15 cellular contexts compared by ENCODE assay signal in the genomic region with DNA sequence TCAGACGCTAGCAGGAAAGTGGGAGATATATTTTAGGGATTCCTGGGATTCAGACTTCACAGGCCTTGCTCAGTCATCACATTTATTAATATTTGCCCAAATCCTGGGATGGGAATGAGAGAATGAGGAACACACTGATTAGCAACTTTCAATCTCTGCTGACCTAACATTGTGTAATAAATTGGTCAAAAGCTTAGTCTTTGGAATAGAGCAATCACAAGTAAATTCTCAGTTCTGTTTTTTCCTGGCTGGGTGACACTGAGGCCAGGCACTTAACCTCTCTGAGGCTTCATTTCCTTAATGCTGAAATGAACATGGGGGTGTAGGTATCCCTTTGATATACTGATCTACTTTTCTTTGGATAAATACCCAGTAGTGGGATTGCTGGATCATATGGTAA.
"Had no signal": no experiment of that assay in that cellular context is flagged by ENCODE, and none has a peak within 500 bp of the region (broad histone marks: within the 10 kb centered on the region; RNA-seq: fewer than 3 reads in every experiment).

No MANE protein-coding gene starts in this region.

- FAIRE-seq: endometrium had no signal

- ATAC-seq: left colon had no signal

- H3K36me3 ChIP-seq: brain microvascular endothelial cell, esophagus squamous epithelium, thoracic aorta had no signal

- H3K9me3 ChIP-seq: thoracic aorta had no signal

- H3K4me3 ChIP-seq: esophagus squamous epithelium, thoracic aorta had no signal

- H3K27me3 ChIP-seq: brain microvascular endothelial cell, esophagus squamous epithelium had no signal

- H3K4me1 ChIP-seq: esophagus squamous epithelium had no signal

- H3K27ac ChIP-seq: brain microvascular endothelial cell, esophagus squamous epithelium, thoracic aorta had no signal

- DNase-seq: activated CD4-positive, alpha-beta T cell treated with anti-CD3 and anti-CD28 coated beads for 1 hour; activated CD4-positive, alpha-beta T cell treated with anti-CD3 and anti-CD28 coated beads, Interleukin-2, amount 50 U/mL, for 48 hours; activated gamma-delta T cell treated with Interleukin-2 at 50 U/mL for 16 hours; activated naive CD8-positive, alpha-beta T cell treated with anti-CD3 and anti-CD28 coated beads for 36 hours; activated T-cell treated with anti-CD3 and anti-CD28 coated beads, Interleukin-2, amount 50 U/mL, for 48 hours; brain microvascular endothelial cell; cerebellar nuclear complex; esophagus squamous epithelium; foreskin fibroblast; glutamatergic neuron; left colon; mesenchymal stem cell; stimulated activated CD4-positive, alpha-beta T cell treated with anti-CD3 and anti-CD28 coated beads, Interleukin-4, amount 100 ng/mL, for 24 hours had no signal
